1 cellular context compared by ENCODE assay signal in genomic region chr2:173359231-173359630, GRCh38.
TF ChIP-seq lines count a peak whose summit lies in the region.

No MANE protein-coding gene starts in this region.

TF ChIP-seq in GM12878, 131 proteins besides CTCF, POLR2A, EP300 and RAD21 (continued from another document and continues in another):
- no peak for TF ChIP-seq ZBTB11 (CRISPR knock-in tag; IDR thresholded peaks at IDR 0.05)
- TF ChIP-seq KLF5 (IDR thresholded peaks at IDR 0.05; ENCODE audit: partially characterized antibody) = no peak
- no peak for TF ChIP-seq HDGF (IDR thresholded peaks at IDR 0.05)
- no peak for TF ChIP-seq STAT3 (IDR thresholded peaks at IDR 0.05; ENCODE audit: low read depth, low read length)
- TF ChIP-seq PAX8 (IDR thresholded peaks at IDR 0.05) = no peak
- no peak for TF ChIP-seq SIX5 (IDR thresholded peaks at IDR 0.05; ENCODE audit: low read depth, low read length, severe bottlenecking)
- no peak for TF ChIP-seq SMC3 (IDR thresholded peaks at IDR 0.05; ENCODE audit: borderline replicate concordance, low read length)
- TF ChIP-seq NFXL1 (IDR thresholded peaks at IDR 0.05; ENCODE audit: borderline replicate concordance) = no peak
- no peak for TF ChIP-seq CUX1 (IDR thresholded peaks at IDR 0.05; ENCODE audit: insufficient replicate concordance, low read depth, low read length)
- TF ChIP-seq GATAD2B (conservative IDR thresholded peaks at IDR 0.05; ENCODE audit: low read depth) = no peak
- TF ChIP-seq GABPA (IDR thresholded peaks at IDR 0.05; ENCODE audit: low read depth) = 0 out of 2 replicates have a peak, but pooled peaks have one; percentile 46
- no peak for TF ChIP-seq SMAD1 (IDR thresholded peaks at IDR 0.05; ENCODE audit: low read depth, partially characterized antibody)
- no peak for TF ChIP-seq SMAD5 (IDR thresholded peaks at IDR 0.05; ENCODE audit: low read depth)
- TF ChIP-seq CBX3 (IDR thresholded peaks at IDR 0.05; ENCODE audit: borderline replicate concordance, low read depth) = no peak
- TF ChIP-seq MAX (IDR thresholded peaks at IDR 0.05; ENCODE audit: low read depth, low read length) = no peak
- TF ChIP-seq ZNF622 (IDR thresholded peaks at IDR 0.05) = no peak
- no peak for TF ChIP-seq ZBTB40 (IDR thresholded peaks at IDR 0.05; ENCODE audit: borderline replicate concordance)
- TF ChIP-seq POLR2AphosphoS5 (IDR thresholded peaks at IDR 0.05; ENCODE audit: low read length) = no peak
- peak; percentile 93 for TF ChIP-seq ATF2 (IDR thresholded peaks at IDR 0.05; ENCODE audit: low read length)
- TF ChIP-seq REST (IDR thresholded peaks at IDR 0.05; ENCODE audit: low read depth, low read length) = no peak
- TF ChIP-seq ZNF384 (IDR thresholded peaks at IDR 0.05; ENCODE audit: borderline replicate concordance, low read depth, low read length) = 0 out of 2 replicates have a peak, but pooled peaks have one; percentile 15
- no peak for TF ChIP-seq TCF7 (IDR thresholded peaks at IDR 0.05; ENCODE audit: borderline replicate concordance)
- TF ChIP-seq CHD4 (IDR thresholded peaks at IDR 0.05) = no peak
- no peak for TF ChIP-seq FOXK2 (IDR thresholded peaks at IDR 0.05)
- no peak for TF ChIP-seq FOS (IDR thresholded peaks at IDR 0.05; ENCODE audit: borderline replicate concordance, extremely low read depth, insufficient read length)
- 0 out of 2 replicates have a peak, but pooled peaks have one; percentile 66 for TF ChIP-seq BMI1 (IDR thresholded peaks at IDR 0.05; ENCODE audit: borderline replicate concordance)
- peak; percentile 84 for TF ChIP-seq CREM (IDR thresholded peaks at IDR 0.05; ENCODE audit: low read depth)
- TF ChIP-seq BCL11A (IDR thresholded peaks at IDR 0.05; ENCODE audit: low read depth, low read length) = peak; percentile 94
- TF ChIP-seq SIN3A (IDR thresholded peaks at IDR 0.05; ENCODE audit: low read depth, low read length) = no peak
- no peak for TF ChIP-seq USF1 (IDR thresholded peaks at IDR 0.05; ENCODE audit: borderline replicate concordance, extremely low read length, insufficient read depth, low read depth, low read length)
- no peak for TF ChIP-seq USF2 (IDR thresholded peaks at IDR 0.05; ENCODE audit: borderline replicate concordance, low read depth, low read length)
- TF ChIP-seq RELB (IDR thresholded peaks at IDR 0.05; ENCODE audit: low read depth) = peak; percentile 63
- TF ChIP-seq MXI1 (IDR thresholded peaks at IDR 0.05; ENCODE audit: low read depth, low read length) = no peak
- peak; percentile 92 for TF ChIP-seq JUNB (IDR thresholded peaks at IDR 0.05)
- peak; percentile 69 for TF ChIP-seq EED (IDR thresholded peaks at IDR 0.05; ENCODE audit: low read depth)
- no peak for TF ChIP-seq ESRRA (IDR thresholded peaks at IDR 0.05; ENCODE audit: low read length)
- peak; percentile 90 for TF ChIP-seq ATF7 (IDR thresholded peaks at IDR 0.05; ENCODE audit: low read depth)
- peak; percentile 66 for TF ChIP-seq CREB1 (IDR thresholded peaks at IDR 0.05; ENCODE audit: low read depth)
